Comparison of ENCODE assay signal across 9 cellular contexts in genomic region chr16:81551141-81551808, GRCh38.
DNase-seq lines count a peak whose midpoint lies in the region; ATAC-seq and TF ChIP-seq lines count a peak whose summit lies in the region.
"Had no signal": no experiment of that assay in that cellular context is flagged by ENCODE, and none has a peak within 500 bp of the region (broad histone marks: within the 10 kb centered on the region; RNA-seq: fewer than 3 reads in every experiment).

No MANE protein-coding gene starts in this region.

- H3K27me3 Mint-ChIP-seq in activated CD4-positive, alpha-beta memory T cell treated with anti-CD3 and anti-CD28 coated beads for 36 hours = no peaks in the 10 kb centered on the region

- no peak for TF ChIP-seq POLR2A in gastroesophageal sphincter (IDR thresholded peaks at IDR 0.05)

- intact Hi-C loops in activated CD4-positive, alpha-beta memory T cell treated with anti-CD3 and anti-CD28 coated beads for 36 hours (cut with micrococcal nuclease) = no loop called here

- peaks cover 46% of the 10 kb centered on the region for H3K4me1 Mint-ChIP-seq in activated CD4-positive, alpha-beta memory T cell treated with anti-CD3 and anti-CD28 coated beads for 36 hours (ENCODE audit: low read depth)

- H3K4me3 ChIP-seq in AG04450 (ENCODE audit: low read depth, low read length) (no peak overlapping the region), gastroesophageal sphincter (no peak overlapping the region)

- H3K27ac Mint-ChIP-seq in activated CD4-positive, alpha-beta memory T cell treated with anti-CD3 and anti-CD28 coated beads for 36 hours = peak overlapping the region; percentile 47

- H3K36me3 Mint-ChIP-seq in activated CD4-positive, alpha-beta memory T cell treated with anti-CD3 and anti-CD28 coated beads for 36 hours = peaks cover under 1% of the 10 kb centered on the region

- no peaks in the 10 kb centered on the region for H3K36me3 ChIP-seq in gastroesophageal sphincter

- H3K27me3 ChIP-seq in AG04450 (ENCODE audit: control insufficient read depth, insufficient read depth, low read length) (no peaks in the 10 kb centered on the region), gastroesophageal sphincter (no peaks in the 10 kb centered on the region)

- H3K27ac ChIP-seq in AG04450 (ENCODE audit: low read depth, low read length) = peak overlapping the region; percentile 11
- peak overlapping the region in 1 of 4 donors; percentile 7 for H3K27ac ChIP-seq in gastroesophageal sphincter
- no peak overlapping the region for H3K27ac ChIP-seq in caudate nucleus (ENCODE audit: low read depth, low read length)

- H3K9me3 ChIP-seq in AG04450 (ENCODE audit: control insufficient read depth, insufficient read depth, low read length) = no peaks in the 10 kb centered on the region; the same call in 1 of the 2 replicates
- no peaks in the 10 kb centered on the region for H3K9me3 ChIP-seq in gastroesophageal sphincter

- POLR2A ChIA-PET in AG04450 (lab: Yijun Ruan, JAX) = no interaction called here
- POLR2A ChIA-PET in activated CD4-positive, alpha-beta memory T cell treated with anti-CD3 and anti-CD28 coated beads for 36 hours (lab: Charles Lee) = no interaction called here

- ATAC-seq in GM19463 (IDR thresholded peaks at IDR 0.05; ENCODE audit: unreplicated experiment) (peak; percentile 51), gastroesophageal sphincter (no peak), HG03354 (IDR thresholded peaks at IDR 0.05; ENCODE audit: poor library complexity, severe bottlenecking, unreplicated experiment) (no peak)

- peaks cover 0 to 32% (median 11%) of the 10 kb centered on the region in 3 donors for H3K4me1 ChIP-seq in gastroesophageal sphincter

- no peak for DNase-seq in AG04450 (ENCODE audit: low read depth, low spot score)
- peak; percentile 51 for DNase-seq in activated CD4-positive, alpha-beta memory T cell treated with anti-CD3 and anti-CD28 coated beads for 36 hours
- DNase-seq in iris pigment epithelial cell (ENCODE audit: low read depth) = peak; percentile 75
- no peak for DNase-seq in NCI-H524 treated with DMSO at 0.1 percent for 48 hours (lab: John Stamatoyannopoulos, UW)
- DNase-seq in caudate nucleus (lab: John Stamatoyannopoulos, UW) = no peak
- DNase-seq: stimulated activated CD4-positive, alpha-beta T cell treated with anti-CD3 and anti-CD28 coated beads, Interleukin-4, amount 100 ng/mL, for 4 hours had no signal

- TF ChIP-seq EP300 in gastroesophageal sphincter (IDR thresholded peaks at IDR 0.05) = no peak

- H3K9me3 Mint-ChIP-seq in activated CD4-positive, alpha-beta memory T cell treated with anti-CD3 and anti-CD28 coated beads for 36 hours = no peaks in the 10 kb centered on the region

- H3K4me3 Mint-ChIP-seq in activated CD4-positive, alpha-beta memory T cell treated with anti-CD3 and anti-CD28 coated beads for 36 hours = no peak overlapping the region

- 77 to 79% methylated on average over 5 to 6 of the region's 6 CpGs for WGBS in gastroesophageal sphincter (ENCODE audit: low coverage in 1 of 2), 2 donors

- CTCF ChIA-PET in AG04450 (lab: Charles Lee) = no interaction called here
- CTCF ChIA-PET in activated CD4-positive, alpha-beta memory T cell treated with anti-CD3 and anti-CD28 coated beads for 36 hours (lab: Charles Lee) = no interaction called here

- TF ChIP-seq CTCF in AG04450 (IDR thresholded peaks at IDR 0.05; ENCODE audit: low read depth, low read length) (no peak), gastroesophageal sphincter (IDR thresholded peaks at IDR 0.05) (no peak)

Comparison
In these comparisons a context has a peak if more than half of its experiments do, and no peak if none do; other contexts are left out.
1. DNase-seq: peak in activated CD4-positive, alpha-beta memory T cell treated with anti-CD3 and anti-CD28 coated beads for 36 hours (single experiment) and iris pigment epithelial cell (single experiment); none in AG04450 (single experiment), NCI-H524 treated with DMSO at 0.1 percent for 48 hours (single experiment) and caudate nucleus (0 of 61).